ENCODE assay signal across 1 cellular context in the genomic region with DNA sequence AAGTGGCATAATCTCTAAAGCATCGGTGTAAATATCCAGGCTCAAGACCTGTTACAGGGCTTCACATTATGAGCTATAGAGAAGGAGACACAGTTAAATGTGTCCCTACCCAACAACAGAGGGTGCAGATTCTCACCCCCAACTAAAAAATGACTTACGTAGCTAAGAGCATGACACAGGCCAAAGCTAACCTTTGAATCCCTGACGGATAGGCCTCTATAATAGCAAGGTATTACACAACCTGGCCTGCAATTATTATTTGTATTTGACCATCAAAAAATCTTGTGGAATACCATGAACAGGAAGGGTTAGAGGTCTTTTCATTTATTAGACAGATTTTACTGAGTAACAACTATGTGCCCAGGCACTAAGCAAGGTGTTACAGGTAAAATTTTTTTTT.
A peak's percentile ranks its signal among the peaks of the same experiment; 100 is the strongest.
TF ChIP-seq lines count a peak whose summit lies in the region.

No MANE protein-coding gene starts in this region.

TF ChIP-seq in liver, 16 proteins besides CTCF, POLR2A, EP300 and RAD21 (continued from another document):
- TF ChIP-seq, protein P1, sequence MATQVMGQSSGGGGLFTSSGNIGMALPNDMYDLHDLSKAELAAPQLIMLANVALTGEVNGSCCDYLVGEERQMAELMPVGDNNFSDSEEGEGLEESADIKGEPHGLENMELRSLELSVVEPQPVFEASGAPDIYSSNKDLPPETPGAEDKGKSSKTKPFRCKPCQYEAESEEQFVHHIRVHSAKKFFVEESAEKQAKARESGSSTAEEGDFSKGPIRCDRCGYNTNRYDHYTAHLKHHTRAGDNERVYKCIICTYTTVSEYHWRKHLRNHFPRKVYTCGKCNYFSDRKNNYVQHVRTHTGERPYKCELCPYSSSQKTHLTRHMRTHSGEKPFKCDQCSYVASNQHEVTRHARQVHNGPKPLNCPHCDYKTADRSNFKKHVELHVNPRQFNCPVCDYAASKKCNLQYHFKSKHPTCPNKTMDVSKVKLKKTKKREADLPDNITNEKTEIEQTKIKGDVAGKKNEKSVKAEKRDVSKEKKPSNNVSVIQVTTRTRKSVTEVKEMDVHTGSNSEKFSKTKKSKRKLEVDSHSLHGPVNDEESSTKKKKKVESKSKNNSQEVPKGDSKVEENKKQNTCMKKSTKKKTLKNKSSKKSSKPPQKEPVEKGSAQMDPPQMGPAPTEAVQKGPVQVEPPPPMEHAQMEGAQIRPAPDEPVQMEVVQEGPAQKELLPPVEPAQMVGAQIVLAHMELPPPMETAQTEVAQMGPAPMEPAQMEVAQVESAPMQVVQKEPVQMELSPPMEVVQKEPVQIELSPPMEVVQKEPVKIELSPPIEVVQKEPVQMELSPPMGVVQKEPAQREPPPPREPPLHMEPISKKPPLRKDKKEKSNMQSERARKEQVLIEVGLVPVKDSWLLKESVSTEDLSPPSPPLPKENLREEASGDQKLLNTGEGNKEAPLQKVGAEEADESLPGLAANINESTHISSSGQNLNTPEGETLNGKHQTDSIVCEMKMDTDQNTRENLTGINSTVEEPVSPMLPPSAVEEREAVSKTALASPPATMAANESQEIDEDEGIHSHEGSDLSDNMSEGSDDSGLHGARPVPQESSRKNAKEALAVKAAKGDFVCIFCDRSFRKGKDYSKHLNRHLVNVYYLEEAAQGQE (IDR thresholded peaks at IDR 0.05) = no peak
- TF ChIP-seq YY1 (IDR thresholded peaks at IDR 0.05) = no peak
- peak; percentile 62 for TF ChIP-seq SP1 (IDR thresholded peaks at IDR 0.05)
- TF ChIP-seq, protein P2, sequence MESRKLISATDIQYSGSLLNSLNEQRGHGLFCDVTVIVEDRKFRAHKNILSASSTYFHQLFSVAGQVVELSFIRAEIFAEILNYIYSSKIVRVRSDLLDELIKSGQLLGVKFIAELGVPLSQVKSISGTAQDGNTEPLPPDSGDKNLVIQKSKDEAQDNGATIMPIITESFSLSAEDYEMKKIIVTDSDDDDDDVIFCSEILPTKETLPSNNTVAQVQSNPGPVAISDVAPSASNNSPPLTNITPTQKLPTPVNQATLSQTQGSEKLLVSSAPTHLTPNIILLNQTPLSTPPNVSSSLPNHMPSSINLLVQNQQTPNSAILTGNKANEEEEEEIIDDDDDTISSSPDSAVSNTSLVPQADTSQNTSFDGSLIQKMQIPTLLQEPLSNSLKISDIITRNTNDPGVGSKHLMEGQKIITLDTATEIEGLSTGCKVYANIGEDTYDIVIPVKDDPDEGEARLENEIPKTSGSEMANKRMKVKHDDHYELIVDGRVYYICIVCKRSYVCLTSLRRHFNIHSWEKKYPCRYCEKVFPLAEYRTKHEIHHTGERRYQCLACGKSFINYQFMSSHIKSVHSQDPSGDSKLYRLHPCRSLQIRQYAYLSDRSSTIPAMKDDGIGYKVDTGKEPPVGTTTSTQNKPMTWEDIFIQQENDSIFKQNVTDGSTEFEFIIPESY (IDR thresholded peaks at IDR 0.05) = no peak
- peak; percentile 44 for TF ChIP-seq HNF4G (IDR thresholded peaks at IDR 0.05)
- TF ChIP-seq HNF4A (conservative IDR thresholded peaks at IDR 0.05) = peak; percentile 79 to 80
- TF ChIP-seq NR2F2 (IDR thresholded peaks at IDR 0.05) = no peak
- TF ChIP-seq MAX (IDR thresholded peaks at IDR 0.05) = no peak
- no peak for TF ChIP-seq GABPA (IDR thresholded peaks at IDR 0.05 in 1 of 2, conservative IDR thresholded peaks at IDR 0.05 in 1 of 2)
- peak in 1 of 2 donors; percentile 32 for TF ChIP-seq JUND (IDR thresholded peaks at IDR 0.05)
- no peak for TF ChIP-seq FOXA1 (IDR thresholded peaks at IDR 0.05)
- TF ChIP-seq TAF1 (conservative IDR thresholded peaks at IDR 0.05) = no peak
- TF ChIP-seq ATF3 (IDR thresholded peaks at IDR 0.05) = no peak
